26 cellular contexts compared by ENCODE assay signal in genomic region chr10:1615186-1615954, GRCh38.
"Had no signal": no experiment of that assay in that cellular context is flagged by ENCODE, and none has a peak within 500 bp of the region (broad histone marks: within the 10 kb centered on the region; RNA-seq: fewer than 3 reads in every experiment).

No MANE protein-coding gene starts in this region.

- H3K27ac ChIP-seq: brain microvascular endothelial cell, cardiac muscle cell had no signal

- DNase-seq: activated B cell treated with CpG ODN at 0.5 μM for 24 hours; activated CD4-positive, alpha-beta T cell treated with anti-CD3 and anti-CD28 coated beads for 1 hour; activated CD4-positive, alpha-beta T cell treated with anti-CD3 and anti-CD28 coated beads, Interleukin-2, amount 10 ng/mL, durations not matched to agents 24 days and 14 days; activated CD4-positive, alpha-beta T cell treated with anti-CD3 and anti-CD28 coated beads, Interleukin-2, amount 50 U/mL, for 48 hours; activated gamma-delta T cell; activated naive CD4-positive, alpha-beta T cell treated with anti-CD3 and anti-CD28 coated beads for 36 hours; activated T-cell treated with anti-CD3 and anti-CD28 coated beads for 4 hours; activated T-cell treated with anti-CD3 and anti-CD28 coated beads, Interleukin-2, amount 50 U/mL, for 48 hours; amygdala; brain microvascular endothelial cell; MG63; MV-4-11; NCI-H1092 treated with DMSO at 0.1 percent for 48 hours; NCI-H1436; NCI-H1694 treated with DMSO at 0.1 percent for 48 hours; NCI-H2029 treated with DMSO at 0.1 percent for 48 hours; NCI-H345; NCI-H510A; NCI-H526 treated with DMSO at 0.1 percent for 48 hours; NCI-H82; SIG-M5; T-helper 17 cell; T-helper 9 cell had no signal

- H3K4me1 Mint-ChIP-seq: activated CD4-positive, alpha-beta T cell treated with anti-CD3 and anti-CD28 coated beads, Interleukin-2, amount 10 ng/mL, durations not matched to agents 24 days and 14 days; activated T-helper 17 cell treated with anti-CD3 and anti-CD28 coated beads, Interleukin-2, amount 50 U/mL, for 72 hours had no signal

- H3K36me3 ChIP-seq: brain microvascular endothelial cell, cardiac muscle cell, MG63 had no signal

- H3K27me3 ChIP-seq: brain microvascular endothelial cell, cardiac muscle cell had no signal

- H3K4me3 Mint-ChIP-seq: activated B cell treated with CpG ODN at 0.5 μM for 24 hours; activated CD4-positive, alpha-beta T cell treated with anti-CD3 and anti-CD28 coated beads, Interleukin-2, amount 10 ng/mL, durations not matched to agents 24 days and 14 days; activated naive CD4-positive, alpha-beta T cell treated with anti-CD3 and anti-CD28 coated beads for 36 hours; activated naive CD8-positive, alpha-beta T cell; activated T-helper 17 cell treated with anti-CD3 and anti-CD28 coated beads, Interleukin-2, amount 50 U/mL, for 72 hours; T-helper 17 cell had no signal

- H3K9me3 Mint-ChIP-seq: activated CD4-positive, alpha-beta T cell treated with anti-CD3 and anti-CD28 coated beads, Interleukin-2, amount 10 ng/mL, durations not matched to agents 24 days and 14 days; activated T-helper 17 cell treated with anti-CD3 and anti-CD28 coated beads, Interleukin-2, amount 50 U/mL, for 72 hours had no signal

- H3K4me3 ChIP-seq: cardiac muscle cell, MG63 had no signal

- ATAC-seq: activated T-helper 17 cell treated with anti-CD3 and anti-CD28 coated beads, Interleukin-2, amount 50 U/mL, for 72 hours; T-helper 17 cell had no signal

- H3K36me3 Mint-ChIP-seq: activated naive CD8-positive, alpha-beta T cell had no signal

- H3K9me3 ChIP-seq: MG63 had no signal

- H3K27ac Mint-ChIP-seq: activated B cell treated with CpG ODN at 0.5 μM for 24 hours; activated CD4-positive, alpha-beta T cell treated with anti-CD3 and anti-CD28 coated beads, Interleukin-2, amount 10 ng/mL, durations not matched to agents 24 days and 14 days; activated naive CD4-positive, alpha-beta T cell treated with anti-CD3 and anti-CD28 coated beads for 36 hours; activated naive CD8-positive, alpha-beta T cell; activated T-helper 17 cell treated with anti-CD3 and anti-CD28 coated beads, Interleukin-2, amount 50 U/mL, for 72 hours; T-helper 17 cell had no signal
